In genomic region chr1:112544011-112544688, GRCh38 we compare ENCODE assay signal across 10 cellular contexts. TPM values are rescaled to one million over a fixed set of nuclear protein-coding genes. Genes with fewer than 3 reads are reported as not detected.
A peak's percentile ranks its signal among the peaks of the same experiment; 100 is the strongest.
DNase-seq lines count a peak whose midpoint lies in the region; ATAC-seq and TF ChIP-seq lines count a peak whose summit lies in the region.
"Had no signal": no experiment of that assay in that cellular context is flagged by ENCODE, and none has a peak within 500 bp of the region (broad histone marks: within the 10 kb centered on the region; RNA-seq: fewer than 3 reads in every experiment).

No MANE protein-coding gene starts in this region.

- no peaks in the 10 kb centered on the region for H3K4me1 ChIP-seq in neuronal stem cell (ENCODE audit: control insufficient read depth in 2 of 2, insufficient read depth in 1 of 2, low read depth in 1 of 2, low read length in 2 of 2)

- H3K27ac Mint-ChIP-seq in naive thymus-derived CD8-positive, alpha-beta T cell = no peak overlapping the region
- H3K27ac Mint-ChIP-seq: activated naive CD8-positive, alpha-beta T cell treated with anti-CD3 and anti-CD28 coated beads, Interleukin-2, amount 10 ng/mL, durations not matched to agents 7 days and 5 days had no signal

- DNase-seq in AG04449 (ENCODE audit: low read depth, low spot score) = peak; percentile 87
- peak; percentile 87 for DNase-seq in LHCN-M2 (ENCODE audit: low read depth)
- peak; percentile 97 for DNase-seq in choroid plexus epithelial cell (ENCODE audit: low read depth)
- peak; percentile 90 to 93 for DNase-seq in lung microvascular endothelial cell (ENCODE audit: low read depth in 2 of 2)
- no peak for DNase-seq in neuronal stem cell (ENCODE audit: low spot score)
- no peak for DNase-seq in T-helper 9 cell
- no peak for DNase-seq in naive thymus-derived CD8-positive, alpha-beta T cell
- DNase-seq: activated naive CD8-positive, alpha-beta T cell treated with anti-CD3 and anti-CD28 coated beads, Interleukin-2, amount 10 ng/mL, durations not matched to agents 7 days and 5 days; KBM-7 had no signal

- no peak overlapping the region for H3K9ac ChIP-seq in neuronal stem cell (ENCODE audit: low read depth, low read length, poor library complexity)

- H2AK5ac ChIP-seq in neuronal stem cell (ENCODE audit: low read depth, low read length) = no peak overlapping the region

- H3K4me2 ChIP-seq in neuronal stem cell (ENCODE audit: insufficient read depth, low read length, poor library complexity, severe bottlenecking) = no peak overlapping the region

- H3K4ac ChIP-seq in neuronal stem cell (ENCODE audit: low read length) = no peak overlapping the region

- H2BK12ac ChIP-seq in neuronal stem cell (ENCODE audit: low read length) = no peak overlapping the region

- H3K9me3 Mint-ChIP-seq in naive thymus-derived CD8-positive, alpha-beta T cell = no peaks in the 10 kb centered on the region
- H3K9me3 Mint-ChIP-seq: activated naive CD8-positive, alpha-beta T cell treated with anti-CD3 and anti-CD28 coated beads, Interleukin-2, amount 10 ng/mL, durations not matched to agents 7 days and 5 days had no signal

- CTCF ChIA-PET in AG04449 (lab: Yijun Ruan, JAX) = interaction anchor here (0.9 to 2.8 kb wide), 11 partner anchors 9 to 173 kb away, joined by 3 to 16 read pairs (median 5); no protein-coding TSS in a partner anchor

- H3K4me3 ChIP-seq in AG04449 (ENCODE audit: low read depth, low read length) = no peak overlapping the region
- no peak overlapping the region for H3K4me3 ChIP-seq in choroid plexus epithelial cell (ENCODE audit: low read depth, low read length)
- H3K4me3 ChIP-seq in neuronal stem cell (ENCODE audit: low read length in 2 of 2) = no peak overlapping the region

- H2BK120ac ChIP-seq in neuronal stem cell (ENCODE audit: low read depth, low read length) = no peak overlapping the region

- no peak overlapping the region for H2AFZ ChIP-seq in neuronal stem cell (ENCODE audit: low read length)

- no peak overlapping the region for H3K18ac ChIP-seq in neuronal stem cell (ENCODE audit: low read length)

- H2BK5ac ChIP-seq in neuronal stem cell (ENCODE audit: low read length) = no peak overlapping the region

- H3K4me3 Mint-ChIP-seq in naive thymus-derived CD8-positive, alpha-beta T cell = no peak overlapping the region
- H3K4me3 Mint-ChIP-seq: activated naive CD8-positive, alpha-beta T cell treated with anti-CD3 and anti-CD28 coated beads, Interleukin-2, amount 10 ng/mL, durations not matched to agents 7 days and 5 days had no signal

- no peak for ATAC-seq in GM21423 (IDR thresholded peaks at IDR 0.05; ENCODE audit: unreplicated experiment)
- no peak for ATAC-seq in naive thymus-derived CD8-positive, alpha-beta T cell

- no peak overlapping the region for H2BK15ac ChIP-seq in neuronal stem cell (ENCODE audit: low read length)

- no peaks in the 10 kb centered on the region for H3K4me1 Mint-ChIP-seq in naive thymus-derived CD8-positive, alpha-beta T cell

- no peaks in the 10 kb centered on the region for H3K9me3 ChIP-seq in neuronal stem cell (replicated peaks in 1 of 2; ENCODE audit: control insufficient read depth in 2 of 2, insufficient read depth in 1 of 2, low read depth in 1 of 2, low read length in 2 of 2)

- TF ChIP-seq CTCF in AG04449 (IDR thresholded peaks at IDR 0.05; ENCODE audit: insufficient read depth, low read length, missing control alignments) (no peak), choroid plexus epithelial cell (conservative IDR thresholded peaks at IDR 0.05; ENCODE audit: low read depth, low read length) (no peak)

- H3K23ac ChIP-seq in neuronal stem cell (ENCODE audit: low read depth, low read length, poor library complexity) = no peak overlapping the region

- H3K36me3 ChIP-seq in neuronal stem cell (replicated peaks in 1 of 2; ENCODE audit: control insufficient read depth in 2 of 2, insufficient read depth in 2 of 2, low read length in 2 of 2) = peaks cover 0 to 76% of the 10 kb centered on the region in 2 donors

- H4K91ac ChIP-seq in neuronal stem cell (ENCODE audit: low read depth, low read length, poor library complexity) = no peak overlapping the region

- H3K14ac ChIP-seq in neuronal stem cell (ENCODE audit: low read length) = no peak overlapping the region

- peaks cover 5 to 55% (median 8%) of the 10 kb centered on the region in 3 donors for H3K36me3 Mint-ChIP-seq in naive thymus-derived CD8-positive, alpha-beta T cell

- no CpG with 5 or more reads among the region's 1 CpG for WGBS in neuronal stem cell (ENCODE audit: extremely low coverage in 2 of 2, insufficient read length in 2 of 2, insufficient replicate concordance in 1 of 2), 2 donors

- no peaks in the 10 kb centered on the region for H3K27me3 Mint-ChIP-seq in naive thymus-derived CD8-positive, alpha-beta T cell
- H3K27me3 Mint-ChIP-seq: activated naive CD8-positive, alpha-beta T cell treated with anti-CD3 and anti-CD28 coated beads, Interleukin-2, amount 10 ng/mL, durations not matched to agents 7 days and 5 days had no signal

- H3K27ac ChIP-seq in neuronal stem cell (replicated peaks; ENCODE audit: low read length) = no peak overlapping the region

- H3K79me1 ChIP-seq in neuronal stem cell (ENCODE audit: low read depth, low read length) = no peaks in the 10 kb centered on the region

- POLR2A ChIA-PET in AG04449 (lab: Yijun Ruan, JAX) = interaction anchor here (1.2 to 1.9 kb wide), 5 partner anchors 11 to 150 kb away, joined by 3 to 11 read pairs (median 4); no protein-coding TSS in a partner anchor
- POLR2A ChIA-PET in naive thymus-derived CD8-positive, alpha-beta T cell (lab: Charles Lee) = interaction anchor here (0.6 kb wide), 1 partner anchor 14 kb away, joined by 4 read pairs; no protein-coding TSS in a partner anchor

- H3K27me3 ChIP-seq in neuronal stem cell (ENCODE audit: control insufficient read depth in 3 of 3, insufficient read depth in 3 of 3, low read depth in 1 of 3, low read length in 3 of 3) = no peaks in the 10 kb centered on the region

- H4K8ac ChIP-seq in neuronal stem cell (ENCODE audit: low read depth, low read length) = no peak overlapping the region

RNA-seq across cellular contexts. Expression of gene WNT2B, which starts 35.4 kb away (rescaled TPM):
- total RNA-seq in LHCN-M2 (2014; rRNA removed) (0.23 and 0.38 TPM in 2 replicates), lung microvascular endothelial cell (0.44 and 0.79 TPM in 2 replicates)
- 0.21 TPM for polyA plus RNA-seq in LHCN-M2 (2012)
- polyA plus RNA-seq in neuronal stem cell (2013, experiment 1 of 2) = 4.9 TPM
- 5.1 TPM for polyA plus RNA-seq in neuronal stem cell (2013, experiment 2 of 2)
- under 1 TPM; 0.21 to 0.33 TPM for total RNA-seq in naive thymus-derived CD8-positive, alpha-beta T cell
- polyA plus RNA-seq in naive thymus-derived CD8-positive, alpha-beta T cell = under 1 TPM in 1 of 3 donors, not detected in 2; 0.06 TPM

Comparison
In these comparisons a context has a peak if more than half of its experiments do, and no peak if none do; other contexts are left out.
1. DNase-seq: peak in AG04449 (single experiment), LHCN-M2 (single experiment), choroid plexus epithelial cell (single experiment) and lung microvascular endothelial cell (2 of 2); none in neuronal stem cell (single experiment), T-helper 9 cell (single experiment) and naive thymus-derived CD8-positive, alpha-beta T cell (0 of 10).